In the genomic region with DNA sequence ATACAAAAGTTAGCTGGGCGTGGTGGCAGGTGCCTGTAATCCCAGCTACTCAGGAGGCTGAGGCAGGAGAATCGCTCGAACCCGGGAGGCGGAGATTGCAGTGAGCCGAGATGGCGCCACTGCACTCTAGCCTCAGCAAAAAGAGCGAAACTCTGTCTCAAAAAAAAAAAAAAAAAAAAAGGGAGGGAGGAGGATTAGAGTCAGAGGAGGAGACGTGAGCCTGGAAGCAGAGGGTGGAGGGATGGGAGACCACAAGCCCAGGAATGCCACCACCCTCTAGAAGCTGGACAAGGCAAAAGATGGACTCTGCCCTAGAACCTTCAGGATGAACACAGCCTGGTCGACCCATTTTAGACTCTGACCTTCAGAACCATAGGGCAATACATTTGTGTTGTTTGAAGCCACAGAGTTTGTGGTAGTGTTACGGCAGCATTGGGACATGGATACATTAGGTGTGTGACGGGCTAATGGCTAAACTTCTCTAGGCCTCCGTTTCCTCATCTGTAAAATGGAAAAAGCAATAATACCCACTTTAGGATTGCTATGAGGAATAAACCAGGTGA, we compare ENCODE assay signal across 21 cellular contexts. TPM values are rescaled to one million over a fixed set of nuclear protein-coding genes. Genes with fewer than 3 reads are reported as not detected.
DNase-seq lines count a peak whose midpoint lies in the region; ATAC-seq, FAIRE-seq and TF ChIP-seq lines count a peak whose summit lies in the region.
"Had no signal": no experiment of that assay in that cellular context is flagged by ENCODE, and none has a peak within 500 bp of the region (broad histone marks: within the 10 kb centered on the region; RNA-seq: fewer than 3 reads in every experiment).

No MANE protein-coding gene starts in this region.

- FAIRE-seq in K562 (lab: Jason Lieb, UNC): no peak
- FAIRE-seq: A204.1, D721Med, G401.6, GM12891, GM19239, HTR-8/SVneo had no signal

- ATAC-seq in GM23338 (no peak), K562 (no peak), GM19463 (IDR thresholded peaks at IDR 0.05; ENCODE audit: unreplicated experiment) (no peak)
- ATAC-seq: HCT116 had no signal

- H3K4me3 ChIP-seq in GM23338 (no peak overlapping the region), K562 (no peak overlapping the region)

- POLR2A ChIA-PET in K562 (lab: Yijun Ruan, JAX): interaction anchor here (0.6 kb wide), 1 partner anchor 15 kb away, joined by 3 read pairs; no protein-coding TSS in a partner anchor

- H3K27me3 ChIP-seq in GM23338 (ENCODE audit: insufficient read depth) (no peaks in the 10 kb centered on the region), K562 (ENCODE audit: control insufficient read depth in 2 of 2, insufficient read depth in 2 of 2, low read length in 2 of 2) (no peaks in the 10 kb centered on the region)
- H3K27me3 ChIP-seq: BE2C had no signal

- intact Hi-C loops in K562 (cut with micrococcal nuclease) (no loop called here), CD14-positive monocyte (cut with micrococcal nuclease) (no loop called here)

- H3K79me2 ChIP-seq in GM23338 (replicated peaks; ENCODE audit: insufficient read depth): no peaks in the 10 kb centered on the region
- no peaks in the 10 kb centered on the region for H3K79me2 ChIP-seq in K562 (ENCODE audit: control insufficient read depth, insufficient read depth, low read length)

- no peak overlapping the region for H3K4me3 Mint-ChIP-seq in GM23338
- H3K4me3 Mint-ChIP-seq in CD14-positive monocyte: no peak overlapping the region
- H3K4me3 Mint-ChIP-seq: CD4-positive, alpha-beta T cell had no signal

- no peaks in the 10 kb centered on the region; the same call in 1 of the 2 replicates for H3F3A ChIP-seq in GM23338 (replicated peaks; ENCODE audit: low read depth)

- TF ChIP-seq RAD21 in K562 (CRISPR knock-in tag; conservative IDR thresholded peaks at IDR 0.05 in 1 of 2, IDR thresholded peaks at IDR 0.05 in 1 of 2): no peak

- no peaks in the 10 kb centered on the region for H3K9me2 ChIP-seq in GM23338 (ENCODE audit: insufficient read depth)

- H3K4me2 ChIP-seq in GM23338 (no peak overlapping the region), K562 (ENCODE audit: insufficient read depth, low read length) (no peak overlapping the region)

- H3K27ac ChIP-seq in GM23338 (ENCODE audit: low read depth) (no peak overlapping the region), K562 (ENCODE audit: extremely low read depth, low read depth, low read length) (no peak overlapping the region)

- TF ChIP-seq CTCF in GM23338 (conservative IDR thresholded peaks at IDR 0.05; ENCODE audit: low read depth in 2 of 2) (no peak), K562 (IDR thresholded peaks at IDR 0.05 in 2 of 3, conservative IDR thresholded peaks at IDR 0.05 in 1 of 3; ENCODE audit: insufficient read depth in 2 of 3, low read depth in 1 of 3, low read length in 3 of 3) (no peak), CD14-positive monocyte (IDR thresholded peaks at IDR 0.05) (no peak)

- H3K9me3 Mint-ChIP-seq in GM23338: no peaks in the 10 kb centered on the region
- peaks cover 0 to 2% (median 0%) of the 10 kb centered on the region in 7 donors for H3K9me3 Mint-ChIP-seq in CD14-positive monocyte
- H3K9me3 Mint-ChIP-seq: CD4-positive, alpha-beta T cell had no signal

- 0 out of 3 replicates have a peak, but pooled peaks cover 3% of the 10 kb centered on the region for H3K36me3 Mint-ChIP-seq in GM23338 (ENCODE audit: low read depth)
- H3K36me3 Mint-ChIP-seq in CD14-positive monocyte: peaks cover 11 to 27% of the 10 kb centered on the region in 2 donors

- H2AFZ ChIP-seq in GM23338: no peak overlapping the region
- peak overlapping the region; percentile 55; the same call in 1 of the 2 replicates for H2AFZ ChIP-seq in K562 (ENCODE audit: low read depth, low read length)

- H3K9me1 ChIP-seq in K562 (ENCODE audit: control insufficient read depth, insufficient read depth, low read length): no peaks in the 10 kb centered on the region

- in situ Hi-C loops in K562 (cut with MboI): no loop called here

- no peaks in the 10 kb centered on the region for H4K20me1 ChIP-seq in GM23338 (replicated peaks; ENCODE audit: insufficient read depth)
- no peaks in the 10 kb centered on the region for H4K20me1 ChIP-seq in K562 (replicated peaks; ENCODE audit: control insufficient read depth, insufficient read depth, low read length)

- TF ChIP-seq EP300 in K562 (IDR thresholded peaks at IDR 0.05; ENCODE audit: low read length): no peak

- H3K9me3 ChIP-seq in K562 (replicated peaks; ENCODE audit: control insufficient read depth, insufficient read depth, low read depth, low read length): no peaks in the 10 kb centered on the region
- H3K9me3 ChIP-seq: BE2C, Caco-2 had no signal

- no peak for TF ChIP-seq POLR2A in K562 (conservative IDR thresholded peaks at IDR 0.05)

- DNase-seq in GM23338 (ENCODE audit: low spot score) (peak; percentile 30), NCI-H82 (lab: John Stamatoyannopoulos, UW) (peak; percentile 60), K562 (ENCODE audit: extremely low read depth in 1 of 4, low spot score in 3 of 4) (no peak), myocyte (ENCODE audit: low read depth) (peak; percentile 27), CD14-positive monocyte (ENCODE audit: low spot score) (no peak)
- DNase-seq in stimulated activated CD4-positive, alpha-beta T cell treated with anti-CD3 and anti-CD28 coated beads, Interleukin-4, amount 100 ng/mL, for 24 hours: no peak
- DNase-seq: ACHN; BE2C; C1 segment of cervical spinal cord; Caco-2; CD4-positive, alpha-beta T cell; GOT3; H7 had no signal

- WGBS in K562 (ENCODE audit: insufficient coverage, low coverage, missing lambda C conversion rate): 36% methylated on average over 10 of the region's 13 CpGs

- H3K27me3 Mint-ChIP-seq in GM23338 (ENCODE audit: insufficient read depth, low read depth, poor library complexity) (peaks cover 8% of the 10 kb centered on the region), CD14-positive monocyte (ENCODE audit: low read depth in 3 of 3) (peaks cover 0 to 6% (median 4%) of the 10 kb centered on the region in 3 donors)
- H3K27me3 Mint-ChIP-seq: CD4-positive, alpha-beta T cell had no signal

- no TSS peak for BruUV-seq in K562 (replicated peaks; lab: Mats Ljungman, UMichigan)

- no peak overlapping the region for H3K9ac ChIP-seq in K562 (ENCODE audit: insufficient read depth in 1 of 2, low read depth in 2 of 2, low read length in 2 of 2)

- H3K36me3 ChIP-seq in GM23338 (ENCODE audit: insufficient read depth): no peaks in the 10 kb centered on the region
- H3K36me3 ChIP-seq in K562 (ENCODE audit: control insufficient read depth, insufficient read depth, low read length): peaks cover 3% of the 10 kb centered on the region; the same call in 1 of the 3 replicates
- H3K36me3 ChIP-seq: BE2C had no signal

- CTCF ChIA-PET in K562 (lab: Yijun Ruan, JAX; ENCODE audit: low intra/inter-chr PET ratio): no interaction called here

- H3K27ac Mint-ChIP-seq in GM23338 (no peak overlapping the region), CD14-positive monocyte (peak overlapping the region in 1 of 7 donors; percentile 65)
- H3K27ac Mint-ChIP-seq: CD4-positive, alpha-beta T cell had no signal

- peaks cover 10% of the 10 kb centered on the region; the same call in 1 of the 2 replicates for H3K4me1 ChIP-seq in GM23338 (ENCODE audit: insufficient read depth)
- peaks cover 10 to 40% of the 10 kb centered on the region in 2 experiments; a peak in 4 of 5 replicates for H3K4me1 ChIP-seq in K562 (replicated peaks in 1 of 2; ENCODE audit: control insufficient read depth in 2 of 2, insufficient read depth in 2 of 2, low read length in 2 of 2)

- peaks cover 9% of the 10 kb centered on the region for H3K4me1 Mint-ChIP-seq in GM23338
- H3K4me1 Mint-ChIP-seq in CD14-positive monocyte: peaks cover 3% of the 10 kb centered on the region

RNA-seq across cellular contexts. Expression of gene SMIM22, which starts 2.1 kb away (rescaled TPM):
- total RNA-seq in GM23338 (2014; rRNA removed; shearing (Covaris generic)): not detected in 2 replicates
- polyA plus RNA-seq in GM23338 (2016; fragmentation: Nextera tagmentation; extraction: Ambion mirVana): 1.3 and 1.4 TPM in 2 replicates
- total RNA-seq in K562 (2011; cell fraction: chromatin; rRNA removed; ENCODE audit: low replicate concordance): not detected in 2 replicates
- total RNA-seq in K562 (2011; cell fraction: nucleolus; rRNA removed): not detected in 2 replicates
- not detected in 2 replicates for total RNA-seq in K562 (2011; cell fraction: nucleoplasm; rRNA removed)
- not detected in 2 replicates for total RNA-seq in K562 (2014; rRNA removed)
- total RNA-seq in K562 (2014; rRNA removed; fragmentation: Illumina TruSeq; extraction: Trizol): not detected in 2 replicates
- total RNA-seq in K562 (2015; rRNA removed; fragmentation: Illumina TruSeq; extraction: Trizol): not detected in 2 replicates
- total RNA-seq in K562 (2021): not detected in 2 replicates
- not detected in 2 replicates for polyA plus RNA-seq in K562 (2011; rRNA removed)
- 0.97 TPM in 1 of 2 replicates, not detected in the other for polyA plus RNA-seq in K562 (2011; cell fraction: cytosol; rRNA removed)
- not detected in 2 replicates for polyA plus RNA-seq in K562 (2011; cell fraction: nucleus; rRNA removed)
- polyA plus RNA-seq in K562 (2012): 0.42 TPM in 1 of 2 replicates, not detected in the other
- not detected in 2 replicates for polyA plus RNA-seq in K562 (2014; fragmentation: Illumina TruSeq; extraction: Trizol)
- polyA plus RNA-seq in K562 (2014; fragmentation: Nextera tagmentation; extraction: Ambion mirVana): not detected
- not detected in 2 replicates for polyA plus RNA-seq in K562 (2014; rRNA removed)
- polyA minus RNA-seq in K562 (2011; rRNA and poly(A)+ RNA removed): not detected in 2 replicates
- not detected in 2 replicates for polyA minus RNA-seq in K562 (2011; cell fraction: cytosol; rRNA and poly(A)+ RNA removed)
- polyA minus RNA-seq in K562 (2011; cell fraction: nucleus; rRNA and poly(A)+ RNA removed): not detected in 2 replicates
- not detected in 2 replicates for total RNA-seq in myocyte
- polyA plus RNA-seq in myocyte (2012): 0.14 TPM
- polyA plus RNA-seq in CD14-positive monocyte: not detected
- total RNA-seq: Caco-2; CD4-positive, alpha-beta T cell; H7 had no signal

RNA-seq across cellular contexts. Expression of gene SEPTIN12, which starts 4.9 kb away (rescaled TPM):
- total RNA-seq in GM23338 (2014; rRNA removed; shearing (Covaris generic)): not detected in 2 replicates
- polyA plus RNA-seq in GM23338 (2016; fragmentation: Nextera tagmentation; extraction: Ambion mirVana) (not detected in 2 replicates), K562 (2011; rRNA removed) (not detected in 2 replicates), K562 (2014; fragmentation: Illumina TruSeq; extraction: Trizol) (not detected in 2 replicates), K562 (2014; fragmentation: Nextera tagmentation; extraction: Ambion mirVana) (not detected), K562 (2014; rRNA removed) (not detected in 2 replicates), CD14-positive monocyte (not detected)
- total RNA-seq in K562 (2011; cell fraction: chromatin; rRNA removed; ENCODE audit: low replicate concordance): not detected in 2 replicates
- total RNA-seq in K562 (2011; cell fraction: nucleolus; rRNA removed): not detected in 2 replicates
- total RNA-seq in K562 (2011; cell fraction: nucleoplasm; rRNA removed): not detected in 2 replicates
- total RNA-seq in K562 (2014; rRNA removed) (not detected in 2 replicates), K562 (2014; rRNA removed; fragmentation: Illumina TruSeq; extraction: Trizol) (not detected in 2 replicates), K562 (2015; rRNA removed; fragmentation: Illumina TruSeq; extraction: Trizol) (not detected in 2 replicates), K562 (2021) (not detected in 2 replicates), myocyte (not detected in 2 replicates)
- polyA plus RNA-seq in K562 (2011; cell fraction: cytosol; rRNA removed): not detected in 2 replicates
- polyA plus RNA-seq in K562 (2011; cell fraction: nucleus; rRNA removed): 0.21 TPM in 1 of 2 replicates, not detected in the other
- polyA plus RNA-seq in K562 (2012): not detected in 2 replicates
- polyA minus RNA-seq in K562 (2011; rRNA and poly(A)+ RNA removed): not detected in 2 replicates
- polyA minus RNA-seq in K562 (2011; cell fraction: cytosol; rRNA and poly(A)+ RNA removed): not detected in 2 replicates
- polyA minus RNA-seq in K562 (2011; cell fraction: nucleus; rRNA and poly(A)+ RNA removed): not detected in 2 replicates
- not detected for polyA plus RNA-seq in myocyte (2012)
- total RNA-seq: Caco-2; CD4-positive, alpha-beta T cell; H7 had no signal

RNA-seq across cellular contexts. Expression of gene ROGDI, which starts 9.4 kb away (rescaled TPM):
- 23.3 and 38.8 TPM in 2 replicates for total RNA-seq in GM23338 (2014; rRNA removed; shearing (Covaris generic))
- polyA plus RNA-seq in GM23338 (2016; fragmentation: Nextera tagmentation; extraction: Ambion mirVana) (30.3 and 31.9 TPM in 2 replicates), K562 (2011; rRNA removed) (13.1 and 19.3 TPM in 2 replicates), K562 (2014; fragmentation: Illumina TruSeq; extraction: Trizol) (16.5 and 24.8 TPM in 2 replicates), K562 (2014; fragmentation: Nextera tagmentation; extraction: Ambion mirVana) (1 to 10 TPM in 1 of 2 experiments, under 1 TPM in 1; 0.97 to 1.1 TPM), K562 (2014; rRNA removed) (36.1 and 37.3 TPM in 2 replicates), CD14-positive monocyte (10 to 100 TPM; 40.9 to 54.4 TPM)
- total RNA-seq in K562 (2011; cell fraction: chromatin; rRNA removed; ENCODE audit: low replicate concordance): 11.5 and 33.7 TPM in 2 replicates
- 25.3 and 25.8 TPM in 2 replicates for total RNA-seq in K562 (2011; cell fraction: nucleolus; rRNA removed)
- total RNA-seq in K562 (2011; cell fraction: nucleoplasm; rRNA removed): 16.5 and 22.7 TPM in 2 replicates
- total RNA-seq in K562 (2014; rRNA removed) (22.2 and 25.3 TPM in 2 replicates), K562 (2014; rRNA removed; fragmentation: Illumina TruSeq; extraction: Trizol) (4.9 and 8.2 TPM in 2 replicates), K562 (2015; rRNA removed; fragmentation: Illumina TruSeq; extraction: Trizol) (16.8 and 18.3 TPM in 2 replicates), K562 (2021) (24.4 and 28.4 TPM in 2 replicates), myocyte (21.1 and 46.6 TPM in 2 replicates)
- polyA plus RNA-seq in K562 (2011; cell fraction: cytosol; rRNA removed): 26.0 and 56.4 TPM in 2 replicates
- 80.7 and 101 TPM in 2 replicates for polyA plus RNA-seq in K562 (2011; cell fraction: nucleus; rRNA removed)
- polyA plus RNA-seq in K562 (2012): 24.8 and 32.1 TPM in 2 replicates
- polyA minus RNA-seq in K562 (2011; rRNA and poly(A)+ RNA removed): 2.8 and 5.1 TPM in 2 replicates
- polyA minus RNA-seq in K562 (2011; cell fraction: cytosol; rRNA and poly(A)+ RNA removed): 6.8 and 9.5 TPM in 2 replicates
- 8.1 and 10.2 TPM in 2 replicates for polyA minus RNA-seq in K562 (2011; cell fraction: nucleus; rRNA and poly(A)+ RNA removed)
- polyA plus RNA-seq in myocyte (2012): 32.4 TPM

RNA-seq across cellular contexts. Expression of gene ZNF500, which starts 26.1 kb away (rescaled TPM):
- 12.1 and 15.3 TPM in 2 replicates for total RNA-seq in GM23338 (2014; rRNA removed; shearing (Covaris generic))
- polyA plus RNA-seq in GM23338 (2016; fragmentation: Nextera tagmentation; extraction: Ambion mirVana): 5.3 and 5.8 TPM in 2 replicates
- 16.3 and 42.5 TPM in 2 replicates for total RNA-seq in K562 (2011; cell fraction: chromatin; rRNA removed; ENCODE audit: low replicate concordance)
- 25.9 and 29.5 TPM in 2 replicates for total RNA-seq in K562 (2011; cell fraction: nucleolus; rRNA removed)
- 22.4 and 27.7 TPM in 2 replicates for total RNA-seq in K562 (2011; cell fraction: nucleoplasm; rRNA removed)
- total RNA-seq in K562 (2014; rRNA removed): 8.5 and 8.9 TPM in 2 replicates
- 3.5 and 3.8 TPM in 2 replicates for total RNA-seq in K562 (2014; rRNA removed; fragmentation: Illumina TruSeq; extraction: Trizol)
- total RNA-seq in K562 (2015; rRNA removed; fragmentation: Illumina TruSeq; extraction: Trizol): 5.3 and 8.0 TPM in 2 replicates
- total RNA-seq in K562 (2021): 16.4 and 20.8 TPM in 2 replicates
- polyA plus RNA-seq in K562 (2011; rRNA removed): 4.5 and 7.4 TPM in 2 replicates
- polyA plus RNA-seq in K562 (2011; cell fraction: cytosol; rRNA removed): 7.7 and 11.0 TPM in 2 replicates
- polyA plus RNA-seq in K562 (2011; cell fraction: nucleus; rRNA removed): 12.9 and 18.2 TPM in 2 replicates
- polyA plus RNA-seq in K562 (2012): 5.2 and 7.5 TPM in 2 replicates
- 5.3 and 8.5 TPM in 2 replicates for polyA plus RNA-seq in K562 (2014; fragmentation: Illumina TruSeq; extraction: Trizol)
- under 1 TPM; 0.80 to 0.84 TPM for polyA plus RNA-seq in K562 (2014; fragmentation: Nextera tagmentation; extraction: Ambion mirVana)
- 7.0 and 12.1 TPM in 2 replicates for polyA plus RNA-seq in K562 (2014; rRNA removed)
- polyA minus RNA-seq in K562 (2011; rRNA and poly(A)+ RNA removed): 4.9 and 5.7 TPM in 2 replicates
- polyA minus RNA-seq in K562 (2011; cell fraction: cytosol; rRNA and poly(A)+ RNA removed): 4.1 and 7.2 TPM in 2 replicates
- 5.7 and 7.8 TPM in 2 replicates for polyA minus RNA-seq in K562 (2011; cell fraction: nucleus; rRNA and poly(A)+ RNA removed)
- 10.9 and 16.1 TPM in 2 replicates for total RNA-seq in myocyte
- polyA plus RNA-seq in myocyte (2012): 9.7 TPM
- polyA plus RNA-seq in CD14-positive monocyte: 1 to 10 TPM; 2.4 to 5.2 TPM

RNA-seq across cellular contexts. Expression of gene GLYR1, which starts 54.1 kb away (rescaled TPM):
- total RNA-seq in GM23338 (2014; rRNA removed; shearing (Covaris generic)): 90.5 and 105 TPM in 2 replicates
- polyA plus RNA-seq in GM23338 (2016; fragmentation: Nextera tagmentation; extraction: Ambion mirVana) (55.1 and 59.9 TPM in 2 replicates), K562 (2011; rRNA removed) (60.2 and 63.0 TPM in 2 replicates), K562 (2014; fragmentation: Illumina TruSeq; extraction: Trizol) (96.4 and 99.2 TPM in 2 replicates), K562 (2014; fragmentation: Nextera tagmentation; extraction: Ambion mirVana) (1 to 10 TPM; 6.7 to 8.3 TPM), K562 (2014; rRNA removed) (83.1 and 89.8 TPM in 2 replicates), CD14-positive monocyte (10 to 100 TPM; 34.2 to 41.9 TPM)
- 172 and 226 TPM in 2 replicates for total RNA-seq in K562 (2011; cell fraction: chromatin; rRNA removed; ENCODE audit: low replicate concordance)
- 74.0 and 74.7 TPM in 2 replicates for total RNA-seq in K562 (2011; cell fraction: nucleolus; rRNA removed)
- total RNA-seq in K562 (2011; cell fraction: nucleoplasm; rRNA removed): 112 and 153 TPM in 2 replicates
- total RNA-seq in K562 (2014; rRNA removed) (36.5 and 41.6 TPM in 2 replicates), K562 (2014; rRNA removed; fragmentation: Illumina TruSeq; extraction: Trizol) (59.6 and 76.9 TPM in 2 replicates), K562 (2015; rRNA removed; fragmentation: Illumina TruSeq; extraction: Trizol) (70.9 and 72.4 TPM in 2 replicates), K562 (2021) (92.7 and 97.6 TPM in 2 replicates), myocyte (39.7 and 56.3 TPM in 2 replicates)
- polyA plus RNA-seq in K562 (2011; cell fraction: cytosol; rRNA removed): 49.4 and 62.8 TPM in 2 replicates
- 66.8 and 89.3 TPM in 2 replicates for polyA plus RNA-seq in K562 (2011; cell fraction: nucleus; rRNA removed)
- 65.5 and 88.3 TPM in 2 replicates for polyA plus RNA-seq in K562 (2012)
- polyA minus RNA-seq in K562 (2011; rRNA and poly(A)+ RNA removed): 78.7 and 80.6 TPM in 2 replicates
- 28.9 and 29.7 TPM in 2 replicates for polyA minus RNA-seq in K562 (2011; cell fraction: cytosol; rRNA and poly(A)+ RNA removed)
- polyA minus RNA-seq in K562 (2011; cell fraction: nucleus; rRNA and poly(A)+ RNA removed): 31.8 and 43.2 TPM in 2 replicates
- polyA plus RNA-seq in myocyte (2012): 41.8 TPM

Comparison
In these comparisons a context has a peak if more than half of its experiments do, and no peak if none do; other contexts are left out.
1. DNase-seq: peak in GM23338 (single experiment), NCI-H82 (single experiment) and myocyte (single experiment); none in K562 (0 of 4), stimulated activated CD4-positive, alpha-beta T cell treated with anti-CD3 and anti-CD28 coated beads, Interleukin-4, amount 100 ng/mL, for 24 hours (single experiment) and CD14-positive monocyte (single experiment).